In the genomic region with DNA sequence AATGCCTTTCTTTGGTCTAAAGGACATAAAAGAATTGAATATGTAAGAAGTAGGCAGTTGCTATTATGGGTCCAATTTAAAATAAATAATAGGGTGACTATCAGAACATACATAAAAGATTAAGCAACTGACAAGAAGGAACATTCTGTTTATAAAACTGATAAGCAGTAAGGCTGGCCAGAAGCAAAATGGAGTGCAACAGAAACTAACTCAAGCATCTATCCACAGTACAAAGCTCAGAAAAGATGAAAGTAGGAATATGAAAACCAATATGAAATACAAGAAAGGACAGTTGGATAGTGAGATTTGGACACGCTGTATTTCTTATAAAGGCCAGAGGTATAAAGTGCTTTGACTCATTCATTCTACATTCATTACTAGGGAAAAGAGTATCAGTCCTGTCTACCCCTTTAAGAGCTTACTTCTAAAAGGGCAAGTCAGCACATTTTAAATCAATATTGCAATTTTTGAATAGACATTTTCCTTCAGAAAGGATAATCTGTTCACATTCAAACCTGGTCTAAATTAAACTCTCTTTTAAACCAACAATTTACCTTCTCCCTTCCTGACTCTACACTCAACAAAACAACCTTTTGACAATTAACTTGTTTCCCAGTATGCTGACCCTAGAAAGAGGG, we compare ENCODE assay signal across 1 cellular context.
TF ChIP-seq lines count a peak whose summit lies in the region.

No MANE protein-coding gene starts in this region.

TF ChIP-seq in H1, 55 proteins besides CTCF, POLR2A, EP300 and RAD21:
- TF ChIP-seq TAF1 (IDR thresholded peaks at IDR 0.05; ENCODE audit: low read depth, low read length), result no peak
- no peak for TF ChIP-seq NANOG (IDR thresholded peaks at IDR 0.05; ENCODE audit: insufficient read depth, low read depth, low read length, poor library complexity, severe bottlenecking)
- TF ChIP-seq RNF2 (IDR thresholded peaks at IDR 0.05; ENCODE audit: borderline replicate concordance, low read depth, low read length, missing control alignments, poor library complexity, severe bottlenecking), result no peak
- TF ChIP-seq MAFK (IDR thresholded peaks at IDR 0.05; ENCODE audit: low read depth, low read length), result 0 out of 2 replicates have a peak, but pooled peaks have one; percentile 9
- no peak for TF ChIP-seq GTF2F1 (IDR thresholded peaks at IDR 0.05; ENCODE audit: borderline replicate concordance, low read depth, low read length)
